ENCODE assay signal across 8 cellular contexts in the genomic region with DNA sequence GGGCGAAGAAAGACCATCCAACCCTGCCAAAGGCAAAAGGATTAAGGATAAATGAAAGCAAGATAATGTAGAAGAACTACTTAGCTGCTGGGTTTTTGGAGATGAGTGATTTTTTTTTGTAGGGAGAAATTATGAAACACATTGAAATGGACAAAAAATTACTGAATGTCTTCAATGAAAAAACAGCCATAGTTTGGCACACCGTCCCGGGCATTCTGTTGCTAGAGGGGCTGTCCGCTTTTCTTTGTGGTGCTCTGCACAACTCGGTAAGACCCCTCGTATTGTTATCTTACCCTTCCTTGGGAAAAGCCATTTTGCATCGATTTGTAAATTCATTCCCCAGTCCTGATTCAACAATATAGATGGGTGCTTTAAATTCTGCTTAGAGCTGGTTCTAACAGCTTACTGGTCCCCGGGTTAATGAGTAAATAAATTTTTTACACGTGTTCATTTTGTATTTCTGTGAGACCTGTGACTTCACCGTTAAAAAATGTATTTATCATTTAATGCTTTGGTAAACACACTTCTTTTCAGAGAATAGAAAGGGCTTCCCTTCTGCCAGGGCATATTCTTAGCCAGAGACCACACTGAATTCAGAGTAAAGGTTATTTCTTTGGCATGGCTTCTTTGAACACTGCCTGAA. TPM values are rescaled to one million over a fixed set of nuclear protein-coding genes. Genes with fewer than 3 reads are reported as not detected.
DNase-seq lines count a peak whose midpoint lies in the region; ATAC-seq and TF ChIP-seq lines count a peak whose summit lies in the region.

No MANE protein-coding gene starts in this region.

- DNase-seq in NCI-H1092 treated with DMSO at 0.1 percent for 48 hours (lab: John Stamatoyannopoulos, UW) (peak; percentile 54), NCI-H1092 (lab: John Stamatoyannopoulos, UW) (no peak), SJSA1 (ENCODE audit: low read depth in 1 of 2, low spot score in 2 of 2) (peak in 1 of 2 experiments; percentile 81), progenitor cell of endocrine pancreas (ENCODE audit: low spot score, unreplicated experiment) (no peak)
- no peak for DNase-seq in activated effector memory CD4-positive, alpha-beta T cell treated with anti-CD3 and anti-CD28 coated beads, Interleukin-2, amount 50 U/mL, for 16 hours

- TF ChIP-seq CTCF in progenitor cell of endocrine pancreas (IDR thresholded peaks at IDR 0.05; ENCODE audit: unreplicated experiment), result no peak

- H3K27me3 Mint-ChIP-seq in progenitor cell of endocrine pancreas, result no peaks in the 10 kb centered on the region

- no peak for ATAC-seq in GM18870 (IDR thresholded peaks at IDR 0.05; ENCODE audit: unreplicated experiment)

- no peak overlapping the region for H3K4me3 Mint-ChIP-seq in progenitor cell of endocrine pancreas (ENCODE audit: low read depth)

- H3K36me3 Mint-ChIP-seq in progenitor cell of endocrine pancreas (ENCODE audit: insufficient read depth), result peaks cover 2% of the 10 kb centered on the region

- WGBS in thymus, result 6% methylated on average over 10 of the region's 10 CpGs

- H3K27me3 ChIP-seq in SJSA1 (replicated peaks), result no peaks in the 10 kb centered on the region
- H3K27me3 ChIP-seq in iPS-18a (ENCODE audit: control insufficient read depth, insufficient read depth, low read length), result no peaks in the 10 kb centered on the region
- no peaks in the 10 kb centered on the region for H3K27me3 ChIP-seq in thymus (ENCODE audit: control insufficient read depth, insufficient read depth)

- peak overlapping the region; percentile 59 for H3K4me3 ChIP-seq in SJSA1
- peak overlapping the region; percentile 92 for H3K4me3 ChIP-seq in iPS-18a (ENCODE audit: low read length)
- H3K4me3 ChIP-seq in thymus (ENCODE audit: low read length), result peak overlapping the region; percentile 69

- no peak overlapping the region for H3K27ac Mint-ChIP-seq in progenitor cell of endocrine pancreas

- peak overlapping the region; percentile 77 for H3K9ac ChIP-seq in iPS-18a (ENCODE audit: low read length)

- peaks cover 2% of the 10 kb centered on the region for H3K9me3 Mint-ChIP-seq in progenitor cell of endocrine pancreas (ENCODE audit: low read depth)

- H3K36me3 ChIP-seq in SJSA1 (no peaks in the 10 kb centered on the region), iPS-18a (ENCODE audit: control insufficient read depth, low read depth, low read length) (no peaks in the 10 kb centered on the region), thymus (ENCODE audit: control insufficient read depth, insufficient read depth) (no peaks in the 10 kb centered on the region)

- peaks cover 33% of the 10 kb centered on the region for H3K4me1 Mint-ChIP-seq in progenitor cell of endocrine pancreas (ENCODE audit: low read depth)

- peaks cover 32% of the 10 kb centered on the region for H3K4me1 ChIP-seq in SJSA1 (replicated peaks)
- peaks cover 21% of the 10 kb centered on the region for H3K4me1 ChIP-seq in iPS-18a (ENCODE audit: control insufficient read depth, low read depth, low read length)
- H3K4me1 ChIP-seq in thymus (ENCODE audit: control insufficient read depth, insufficient read depth, low read length), result peaks cover 5% of the 10 kb centered on the region

- H3K9me3 ChIP-seq in SJSA1 (replicated peaks), result no peaks in the 10 kb centered on the region
- no peaks in the 10 kb centered on the region for H3K9me3 ChIP-seq in iPS-18a (ENCODE audit: control insufficient read depth, low read depth, low read length)
- H3K9me3 ChIP-seq in thymus (ENCODE audit: control insufficient read depth), result no peaks in the 10 kb centered on the region

- H3K27ac ChIP-seq in SJSA1, result peak overlapping the region; percentile 96
- H3K27ac ChIP-seq in iPS-18a (ENCODE audit: low read length), result peak overlapping the region; percentile 91
- H3K27ac ChIP-seq in thymus (ENCODE audit: low read depth), result peak overlapping the region; percentile 99

RNA-seq across cellular contexts. Expression of a gene that starts 0.9 kb away (rescaled TPM):
- 161 and 214 TPM in 2 replicates for total RNA-seq in SJSA1 (2014; rRNA removed; shearing (Covaris generic))
- 168 TPM for polyA plus RNA-seq in thymus
- total RNA-seq in progenitor cell of endocrine pancreas, result 241 and 251 TPM in 2 replicates

RNA-seq across cellular contexts. Expression of a gene that starts 39.9 kb away (rescaled TPM):
- 2.9 and 4.3 TPM in 2 replicates for total RNA-seq in SJSA1 (2014; rRNA removed; shearing (Covaris generic))
- 0.91 TPM for polyA plus RNA-seq in thymus
- 2.5 and 3.1 TPM in 2 replicates for total RNA-seq in progenitor cell of endocrine pancreas
